In genomic region chr1:232404981-232405380, GRCh38 we compare ENCODE assay signal across 21 cellular contexts.
"Had no signal": no experiment of that assay in that cellular context is flagged by ENCODE, and none has a peak within 500 bp of the region (broad histone marks: within the 10 kb centered on the region; RNA-seq: fewer than 3 reads in every experiment).

No MANE protein-coding gene starts in this region.

- H3K27me3 ChIP-seq: gastrocnemius medialis, neural progenitor cell, spleen, testis, vagina had no signal

- H3K4me1 ChIP-seq: gastrocnemius medialis, neural progenitor cell, spleen, testis, vagina had no signal

- DNase-seq: activated CD4-positive, alpha-beta T cell treated with anti-CD3 and anti-CD28 coated beads, Interleukin-2, amount 50 U/mL, for 4 hours; activated CD8-positive, alpha-beta memory T cell treated with anti-CD3 and anti-CD28 coated beads for 24 hours; activated CD8-positive, alpha-beta memory T cell treated with anti-CD3 and anti-CD28 coated beads, Interleukin-2, amount 50 U/mL, for 4 hours; activated naive CD4-positive, alpha-beta T cell; activated naive CD8-positive, alpha-beta T cell treated with anti-CD3 and anti-CD28 coated beads for 36 hours; activated T-cell treated with anti-CD3 and anti-CD28 coated beads, Interleukin-2, amount 50 U/mL, for 24 hours; effector memory CD8-positive, alpha-beta T cell; gastrocnemius medialis; islet precursor cell; naive thymus-derived CD8-positive, alpha-beta T cell; posterior cingulate gyrus; spleen; stimulated activated CD4-positive, alpha-beta T cell treated with anti-CD3 and anti-CD28 coated beads, Interleukin-4, amount 100 ng/mL, for 1 hour; stimulated activated naive CD4-positive, alpha-beta T cell; T1000; testis; trophoblast cell had no signal

- H3K27ac ChIP-seq: gastrocnemius medialis, neural progenitor cell, spleen, testis, vagina had no signal

- H3K9me3 ChIP-seq: gastrocnemius medialis, testis had no signal

- ATAC-seq: effector memory CD8-positive, alpha-beta T cell; esophagus mucosa; gastrocnemius medialis; naive thymus-derived CD8-positive, alpha-beta T cell; WTC11 had no signal

- H3K4me3 ChIP-seq: gastrocnemius medialis, neural progenitor cell, spleen, testis, vagina had no signal
